In genomic region chr4:145417348-145418130, GRCh38 we compare ENCODE assay signal across 2 cellular contexts.
TF ChIP-seq lines count a peak whose summit lies in the region.

No MANE protein-coding gene starts in this region.

TF ChIP-seq in GM23338, 12 proteins besides CTCF, POLR2A, EP300 and RAD21:
- TF ChIP-seq REST (IDR thresholded peaks at IDR 0.05; ENCODE audit: unreplicated experiment) (no peak), EZH2phosphoT487 (IDR thresholded peaks at IDR 0.05; ENCODE audit: unreplicated experiment) (no peak), ETS1 (IDR thresholded peaks at IDR 0.05) (no peak), CREB1 (CRISPR knock-in tag; IDR thresholded peaks at IDR 0.05; ENCODE audit: low read depth) (no peak), ZNF331 (CRISPR knock-in tag; IDR thresholded peaks at IDR 0.05; ENCODE audit: low read depth) (no peak), NANOG (IDR thresholded peaks at IDR 0.05; ENCODE audit: borderline replicate concordance) (no peak), POLR2AphosphoS5 (IDR thresholded peaks at IDR 0.05; ENCODE audit: low read depth) (no peak)

TF ChIP-seq in H1, 55 proteins besides CTCF, POLR2A, EP300 and RAD21:
- TF ChIP-seq CBX5 (IDR thresholded peaks at IDR 0.05; ENCODE audit: low read depth, low read length) (no peak), USF2 (IDR thresholded peaks at IDR 0.05; ENCODE audit: low read length) (no peak), SIRT6 (IDR thresholded peaks at IDR 0.05; ENCODE audit: low read length) (no peak), BCL11A (IDR thresholded peaks at IDR 0.05; ENCODE audit: low read depth in 2 of 2, low read length in 2 of 2) (no peak), PHF8 (conservative IDR thresholded peaks at IDR 0.05; ENCODE audit: low read depth, low read length) (no peak), TAF1 (IDR thresholded peaks at IDR 0.05; ENCODE audit: low read depth, low read length) (no peak), RNF2 (IDR thresholded peaks at IDR 0.05; ENCODE audit: borderline replicate concordance, low read depth, low read length, missing control alignments, poor library complexity, severe bottlenecking) (no peak), SIN3A (conservative IDR thresholded peaks at IDR 0.05 in 1 of 2, IDR thresholded peaks at IDR 0.05 in 1 of 2; ENCODE audit: low read depth in 1 of 2, low read length in 2 of 2) (no peak)
